Comparison of ENCODE assay signal across 8 cellular contexts in the genomic region with DNA sequence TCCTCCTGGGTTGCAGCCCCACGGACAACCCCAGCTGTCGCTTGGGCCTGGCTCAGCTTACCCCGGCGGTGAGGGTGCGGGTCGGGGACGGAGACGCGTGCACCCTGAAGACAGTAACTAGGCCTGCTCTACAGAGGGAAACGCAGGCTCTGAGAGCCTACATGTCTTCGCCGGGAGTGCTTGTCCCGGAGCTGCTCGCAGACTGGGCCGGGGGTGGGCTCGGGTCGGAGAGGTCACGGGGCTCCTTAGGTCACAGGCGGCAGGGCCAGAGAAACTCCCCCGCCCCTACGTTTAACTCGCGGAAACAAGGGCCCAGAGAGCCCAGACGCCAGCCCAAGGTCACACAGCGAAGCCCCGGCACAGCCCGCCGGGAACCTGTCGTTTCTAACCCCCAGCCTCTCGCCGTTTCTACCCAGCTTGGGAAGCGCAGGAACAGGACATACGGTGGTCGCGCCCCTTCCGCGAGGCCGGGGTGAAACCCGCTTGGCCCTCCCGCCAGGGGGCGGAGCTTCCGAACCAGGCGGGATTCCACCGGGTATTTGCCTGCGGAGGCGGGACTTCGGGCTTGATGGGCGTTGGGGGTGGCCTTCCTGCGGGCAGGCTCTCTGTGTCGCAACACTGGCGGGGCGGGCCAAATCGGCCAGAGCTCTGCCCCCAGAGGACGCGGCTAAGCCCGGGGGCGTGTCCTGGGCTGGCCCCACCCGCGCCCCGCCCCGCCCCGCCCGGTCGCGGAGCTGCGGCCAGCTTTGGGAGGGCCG. TPM values are rescaled to one million over a fixed set of nuclear protein-coding genes. Genes with fewer than 3 reads are reported as not detected.
DNase-seq lines count a peak whose midpoint lies in the region; ATAC-seq lines count a peak whose summit lies in the region.

HDAC11 (plus strand) TSS at position 725 of the 758 bp plus-strand sequence. CDS start 42 bp downstream, outside the sequence.

- H3K27ac ChIP-seq in mesodermal cell (ENCODE audit: low read depth, low read length, severe bottlenecking), result peak within 1 kb of the TSS; percentile 79

- no peaks in the 10 kb centered on the region for H3K27me3 ChIP-seq in endocrine pancreas (ENCODE audit: control insufficient read depth, insufficient read depth, low read length)

- 1 to 2% methylated on average over 48 to 49 of the region's 67 CpGs for WGBS in mesodermal cell (ENCODE audit: insufficient coverage in 2 of 2), 2 experiments

- ATAC-seq in GM21360 (IDR thresholded peaks at IDR 0.05; ENCODE audit: unreplicated experiment), result peak; percentile 96

- H3K36me3 ChIP-seq in endocrine pancreas (ENCODE audit: control insufficient read depth, insufficient read depth, low read length) (no peaks in the 10 kb centered on the region), mesodermal cell (ENCODE audit: control insufficient read depth, insufficient read depth, low read length) (no peaks in the 10 kb centered on the region)

- H3K4me1 ChIP-seq in endocrine pancreas (ENCODE audit: control insufficient read depth, insufficient read depth, low read length), result no peaks in the 10 kb centered on the region
- H3K4me1 ChIP-seq in mesodermal cell (ENCODE audit: control insufficient read depth, insufficient read depth, low read length, poor library complexity, severe bottlenecking), result peaks cover 17% of the 10 kb centered on the region

- DNase-seq in COR-L47 (lab: John Stamatoyannopoulos, UW) (peak; percentile 85), HT1080 (ENCODE audit: low read depth) (peak; percentile 90), NOMO-1 (lab: John Stamatoyannopoulos, UW; ENCODE audit: unreplicated experiment in 2 of 2) (peak; percentile 94 to 99)
- DNase-seq in activated CD8-positive, alpha-beta memory T cell treated with anti-CD3 and anti-CD28 coated beads, Interleukin-2, amount 50 U/mL, for 1 hour (ENCODE audit: extremely low read depth), result peak; percentile 91
- peak; percentile 86 for DNase-seq in stimulated activated CD8-positive, alpha-beta memory T cell treated with anti-CD3 and anti-CD28 coated beads, Interleukin-15, amount 100 ng/mL, for 24 hours (ENCODE audit: low read depth)

- H3K9me3 ChIP-seq in endocrine pancreas (ENCODE audit: control insufficient read depth, low read length), result no peaks in the 10 kb centered on the region
- H3K9me3 ChIP-seq in mesodermal cell (ENCODE audit: control insufficient read depth, low read length), result no peaks in the 10 kb centered on the region

- H3K9ac ChIP-seq in endocrine pancreas (ENCODE audit: control insufficient read depth, insufficient read depth, low read length), result peak within 1 kb of the TSS; percentile 69

- no peak within 1 kb of the TSS for H3K4me3 ChIP-seq in endocrine pancreas (ENCODE audit: control insufficient read depth, insufficient read depth, low read length)
- H3K4me3 ChIP-seq in mesodermal cell (ENCODE audit: extremely low read depth, insufficient read depth, low read length, poor library complexity, severe bottlenecking), result peak within 1 kb of the TSS; percentile 63

RNA-seq across cellular contexts. Expression of gene HDAC11, which starts in this region (rescaled TPM):
- 1.7 and 2.6 TPM in 2 replicates for total RNA-seq in HT1080 (2014; rRNA removed; shearing (Covaris generic))
- polyA plus RNA-seq in HT1080 (2015; cell fraction: cytosol; rRNA removed), result 4.0 and 6.2 TPM in 2 replicates
- polyA plus RNA-seq in HT1080 (2015; cell fraction: nucleus; rRNA removed), result 3.4 and 4.6 TPM in 2 replicates
- 10.6 TPM for polyA plus RNA-seq in mesodermal cell (2013, experiment 1 of 2)
- 10.9 TPM for polyA plus RNA-seq in mesodermal cell (2013, experiment 2 of 2)
